Comparison of ENCODE assay signal across 6 cellular contexts in the genomic region with DNA sequence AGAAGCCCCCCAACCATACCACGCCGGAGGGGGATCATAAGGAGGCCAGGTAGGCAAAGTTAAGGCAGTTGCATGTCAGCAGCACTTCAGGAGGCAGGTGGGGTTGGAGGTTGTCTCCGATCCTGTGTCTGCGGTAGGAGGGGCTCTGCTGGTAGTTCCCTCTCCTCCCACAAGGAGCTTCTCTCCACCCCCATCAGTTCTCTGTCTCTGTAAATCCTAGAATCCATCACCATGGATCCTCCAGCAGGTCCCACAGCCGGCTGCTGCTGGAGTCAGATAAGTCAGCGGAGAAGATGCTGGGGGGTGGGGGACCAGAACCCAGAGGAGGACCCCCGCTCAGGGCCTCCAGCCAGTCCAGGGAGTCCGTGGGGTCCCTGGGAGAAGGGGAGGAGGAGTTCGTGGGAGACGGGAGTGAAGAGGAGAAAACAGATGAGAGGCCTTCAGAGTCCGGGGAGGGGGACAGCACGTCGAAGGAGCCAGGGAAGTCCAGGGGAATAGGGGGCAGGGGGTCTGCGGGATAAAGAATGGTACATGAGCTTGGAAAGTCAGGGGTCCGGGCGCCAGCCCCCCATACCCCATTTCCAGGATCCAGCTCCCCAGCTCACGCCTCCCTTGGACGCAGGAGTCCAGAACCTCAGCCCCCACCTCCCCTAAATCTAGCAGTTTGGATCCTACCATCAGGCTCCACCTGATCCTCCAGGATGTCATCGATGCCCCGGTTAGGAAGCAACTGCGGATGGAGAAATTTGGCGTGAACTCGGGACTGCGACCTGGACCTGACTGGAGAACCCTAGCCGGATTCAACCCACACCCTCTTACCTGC. TPM values are rescaled to one million over a fixed set of nuclear protein-coding genes. Genes with fewer than 3 reads are reported as not detected.
DNase-seq lines count a peak whose midpoint lies in the region; ATAC-seq and TF ChIP-seq lines count a peak whose summit lies in the region.

No MANE protein-coding gene starts in this region.

- H3K9me3 ChIP-seq in neuron (ENCODE audit: low read length), result no peaks in the 10 kb centered on the region

- H3K27ac Mint-ChIP-seq in activated T-cell treated with anti-CD3 and anti-CD28 coated beads, Interleukin-2, amount 50 U/mL, for 24 hours, result peak overlapping the region; percentile 69
- H3K27ac Mint-ChIP-seq in MCF 10A (ENCODE audit: low read depth, unreplicated experiment), result peak overlapping the region; percentile 91

- H3K9me3 Mint-ChIP-seq in activated T-cell treated with anti-CD3 and anti-CD28 coated beads, Interleukin-2, amount 50 U/mL, for 24 hours, result no peaks in the 10 kb centered on the region
- H3K9me3 Mint-ChIP-seq in MCF 10A (ENCODE audit: unreplicated experiment), result no peaks in the 10 kb centered on the region

- intact Hi-C loops in MCF 10A (cut with micrococcal nuclease), result loop anchor here (5.0 kb wide), 1 partner anchor 36 kb away; no protein-coding TSS in a partner anchor

- no peaks in the 10 kb centered on the region for H3K36me3 ChIP-seq in neuron (ENCODE audit: insufficient read depth, low read length)

- ATAC-seq in GM19035 (IDR thresholded peaks at IDR 0.05; ENCODE audit: unreplicated experiment), result no peak

- H3K4me3 Mint-ChIP-seq in activated T-cell treated with anti-CD3 and anti-CD28 coated beads, Interleukin-2, amount 50 U/mL, for 24 hours, result peak overlapping the region; percentile 86
- H3K4me3 Mint-ChIP-seq in MCF 10A (ENCODE audit: unreplicated experiment), result peak overlapping the region; percentile 89

- peaks cover 18% of the 10 kb centered on the region for H3K4me1 Mint-ChIP-seq in activated T-cell treated with anti-CD3 and anti-CD28 coated beads, Interleukin-2, amount 50 U/mL, for 24 hours (ENCODE audit: low read depth)
- peaks cover 19% of the 10 kb centered on the region for H3K4me1 Mint-ChIP-seq in MCF 10A (ENCODE audit: insufficient read depth, unreplicated experiment)

- POLR2A ChIA-PET in MCF 10A (lab: Yijun Ruan, JAX), result interaction anchor here (0.6 to 1.5 kb wide), 6 partner anchors 7 to 1788 kb away, joined by 3 to 7 read pairs (median 4); no protein-coding TSS in a partner anchor

- DNase-seq in activated T-cell treated with anti-CD3 and anti-CD28 coated beads, Interleukin-2, amount 50 U/mL, for 24 hours, result no peak
- DNase-seq in activated T-cell treated with anti-CD3 and anti-CD28 coated beads, Interleukin-2, amount 50 U/mL, for 1 hour, result no peak
- DNase-seq in MCF 10A (ENCODE audit: unreplicated experiment) (peak; percentile 33), GDM1 (lab: John Stamatoyannopoulos, UW) (no peak)

- peak overlapping the region; percentile 63 for H3K4me3 ChIP-seq in neuron (ENCODE audit: low read length)

- peak overlapping the region; percentile 70 for H2AFZ ChIP-seq in neuron (ENCODE audit: low read depth, low read length)

- H3K27me3 Mint-ChIP-seq in activated T-cell treated with anti-CD3 and anti-CD28 coated beads, Interleukin-2, amount 50 U/mL, for 24 hours, result no peaks in the 10 kb centered on the region
- H3K27me3 Mint-ChIP-seq in MCF 10A (ENCODE audit: insufficient read depth, unreplicated experiment), result no peaks in the 10 kb centered on the region

- no peaks in the 10 kb centered on the region for H3K27me3 ChIP-seq in neuron (ENCODE audit: insufficient read depth, low read length)

- H3K36me3 Mint-ChIP-seq in activated T-cell treated with anti-CD3 and anti-CD28 coated beads, Interleukin-2, amount 50 U/mL, for 24 hours (ENCODE audit: low read depth), result peaks cover 6% of the 10 kb centered on the region
- no peaks in the 10 kb centered on the region for H3K36me3 Mint-ChIP-seq in MCF 10A (ENCODE audit: insufficient read depth, unreplicated experiment)

- no peak for TF ChIP-seq CTCF in MCF 10A (IDR thresholded peaks at IDR 0.05; ENCODE audit: unreplicated experiment)

- CTCF ChIA-PET in MCF 10A (lab: Yijun Ruan, JAX), result interaction anchor here (0.6 to 2.0 kb wide), 2 partner anchors 30 to 39 kb away, joined by 4 to 7 read pairs; no protein-coding TSS in a partner anchor

- peaks cover 17% of the 10 kb centered on the region for H3K4me1 ChIP-seq in neuron (ENCODE audit: insufficient read depth, low read length)

- no TSS peak for BruUV-seq in MCF 10A (replicated peaks; lab: Mats Ljungman, UMichigan)

RNA-seq across cellular contexts. Expression of a gene that starts 6.3 kb away (rescaled TPM):
- total RNA-seq in MCF 10A (2022), result 0.22 and 0.65 TPM in 2 replicates

RNA-seq across cellular contexts. Expression of a gene that starts 17.5 kb away (rescaled TPM):
- total RNA-seq in MCF 10A (2022), result not detected in 2 replicates

RNA-seq across cellular contexts. Expression of a gene that starts 27.2 kb away (rescaled TPM):
- 1.9 and 3.0 TPM in 2 replicates for total RNA-seq in MCF 10A (2022)

RNA-seq across cellular contexts. Expression of a gene that starts 33.5 kb away (rescaled TPM):
- total RNA-seq in MCF 10A (2022), result 3.5 and 4.2 TPM in 2 replicates

RNA-seq across cellular contexts. Expression of a gene that starts 39.2 kb away (rescaled TPM):
- 10.5 and 14.7 TPM in 2 replicates for total RNA-seq in MCF 10A (2022)
